ENCODE assay signal across 8 cellular contexts in genomic region chr20:32820698-32821378, GRCh38. TPM values are rescaled to one million over a fixed set of nuclear protein-coding genes. Genes with fewer than 3 reads are reported as not detected.
DNase-seq lines count a peak whose midpoint lies in the region; ATAC-seq and TF ChIP-seq lines count a peak whose summit lies in the region.

No MANE protein-coding gene starts in this region.

- peaks cover 13% of the 10 kb centered on the region; the same call in 1 of the 2 replicates for H3K4me1 ChIP-seq in HUES64 (ENCODE audit: insufficient read depth, low read length)
- H3K4me1 ChIP-seq in mesodermal cell (ENCODE audit: control insufficient read depth, insufficient read depth, low read length, poor library complexity, severe bottlenecking), result peaks cover 31% of the 10 kb centered on the region

- CTCF ChIA-PET in AG04449 (lab: Yijun Ruan, JAX), result interaction anchor here (1.2 to 2.6 kb wide), 4 partner anchors 9 to 71 kb away, joined by 3 to 12 read pairs (median 6); no protein-coding TSS in a partner anchor
- CTCF ChIA-PET in MCF 10A (lab: Yijun Ruan, JAX), result interaction anchor here (0.6 to 5.8 kb wide), 11 partner anchors 13 to 153 kb away, joined by 3 to 40 read pairs (median 4); partner anchors contain the start of gene C20orf203

- H3K9ac ChIP-seq in HUES64 (ENCODE audit: low read depth, low read length), result peak overlapping the region; percentile 93

- 76% methylated on average over 25 of the region's 25 CpGs for WGBS in HUES64
- WGBS in mesodermal cell (ENCODE audit: insufficient coverage in 2 of 2), 2 experiments, result 70 to 79% methylated on average over 14 to 21 of the region's 25 CpGs

- H3K27me3 Mint-ChIP-seq in MCF 10A (ENCODE audit: insufficient read depth, unreplicated experiment), result no peaks in the 10 kb centered on the region

- H3K4me3 ChIP-seq in AG04449 (ENCODE audit: low read depth, low read length) (peak overlapping the region; percentile 83), HUES64 (ENCODE audit: low read length) (peak overlapping the region; percentile 98), mesodermal cell (ENCODE audit: extremely low read depth, insufficient read depth, low read length, poor library complexity, severe bottlenecking) (peak overlapping the region; percentile 74)

- TF ChIP-seq CTCF in AG04449 (IDR thresholded peaks at IDR 0.05; ENCODE audit: insufficient read depth, low read length, missing control alignments), result no peak
- no peak for TF ChIP-seq CTCF in MCF 10A (IDR thresholded peaks at IDR 0.05; ENCODE audit: unreplicated experiment)

- BruUV-seq in MCF 10A (replicated peaks; lab: Mats Ljungman, UMichigan), result no TSS peak

- peaks cover 33% of the 10 kb centered on the region for H3K4me1 Mint-ChIP-seq in MCF 10A (ENCODE audit: insufficient read depth, unreplicated experiment)

- H3K36me3 Mint-ChIP-seq in MCF 10A (ENCODE audit: insufficient read depth, unreplicated experiment), result peaks cover 7% of the 10 kb centered on the region

- H3K36me3 ChIP-seq in HUES64 (ENCODE audit: insufficient read depth, low read length), result peaks cover 6% of the 10 kb centered on the region
- peaks cover 25% of the 10 kb centered on the region for H3K36me3 ChIP-seq in mesodermal cell (ENCODE audit: control insufficient read depth, insufficient read depth, low read length)

- H3K27ac ChIP-seq in HUES64 (ENCODE audit: low read depth, low read length) (peak overlapping the region; percentile 97), mesodermal cell (ENCODE audit: low read depth, low read length, severe bottlenecking) (peak overlapping the region; percentile 96)

- ATAC-seq in HG03139 (IDR thresholded peaks at IDR 0.05; ENCODE audit: unreplicated experiment) (no peak), HG03378 (IDR thresholded peaks at IDR 0.05; ENCODE audit: unreplicated experiment) (no peak)

- DNase-seq in AG04449 (ENCODE audit: low read depth, low spot score) (no peak), MCF 10A (ENCODE audit: unreplicated experiment) (peak; percentile 16), NCI-H2107 treated with DMSO at 0.1 percent for 48 hours (lab: John Stamatoyannopoulos, UW; ENCODE audit: unreplicated experiment) (no peak), medulla oblongata (ENCODE audit: extremely low spot score) (no peak)

- H3K27ac Mint-ChIP-seq in MCF 10A (ENCODE audit: low read depth, unreplicated experiment), result peak overlapping the region; percentile 74

- no peaks in the 10 kb centered on the region for H3K27me3 ChIP-seq in HUES64 (ENCODE audit: insufficient read depth, low read length)

- peak overlapping the region; percentile 84 for H3K4me3 Mint-ChIP-seq in MCF 10A (ENCODE audit: unreplicated experiment)

- H3K9me3 Mint-ChIP-seq in MCF 10A (ENCODE audit: unreplicated experiment), result no peaks in the 10 kb centered on the region

- intact Hi-C loops in MCF 10A (cut with micrococcal nuclease), result no loop called here

- POLR2A ChIA-PET in AG04449 (lab: Yijun Ruan, JAX), result no interaction called here
- POLR2A ChIA-PET in MCF 10A (lab: Yijun Ruan, JAX), result interaction anchor here (0.6 to 1.6 kb wide), 13 partner anchors 9 to 1292 kb away, joined by 3 to 6 read pairs (median 3); partner anchors contain the start of genes CDK5RAP1, EFCAB8 and EIF2S2

- H3K9me3 ChIP-seq in HUES64 (ENCODE audit: insufficient read depth, low read depth, low read length), result no peaks in the 10 kb centered on the region
- H3K9me3 ChIP-seq in mesodermal cell (ENCODE audit: control insufficient read depth, low read length), result no peaks in the 10 kb centered on the region

RNA-seq across cellular contexts. Expression of gene MAPRE1, which starts 1.1 kb away (rescaled TPM):
- 138 TPM for polyA plus RNA-seq in HUES64 (2013, experiment 1 of 2)
- 148 TPM for polyA plus RNA-seq in HUES64 (2013, experiment 2 of 2)
- 94.9 and 117 TPM in 2 replicates for total RNA-seq in MCF 10A (2022)
- polyA plus RNA-seq in mesodermal cell (2013, experiment 1 of 2), result 113 TPM
- 115 TPM for polyA plus RNA-seq in mesodermal cell (2013, experiment 2 of 2)

RNA-seq across cellular contexts. Expression of gene EFCAB8, which starts 37.9 kb away (rescaled TPM):
- polyA plus RNA-seq in HUES64 (2013, experiment 1 of 2), result not detected
- not detected for polyA plus RNA-seq in HUES64 (2013, experiment 2 of 2)
- total RNA-seq in MCF 10A (2022), result not detected in 2 replicates
- not detected for polyA plus RNA-seq in mesodermal cell (2013, experiment 1 of 2)
- polyA plus RNA-seq in mesodermal cell (2013, experiment 2 of 2), result not detected

RNA-seq across cellular contexts. Expression of gene DNMT3B, which starts 58.7 kb away (rescaled TPM):
- 348 TPM for polyA plus RNA-seq in HUES64 (2013, experiment 1 of 2)
- polyA plus RNA-seq in HUES64 (2013, experiment 2 of 2), result 271 TPM
- 1.3 and 2.0 TPM in 2 replicates for total RNA-seq in MCF 10A (2022)
- polyA plus RNA-seq in mesodermal cell (2013, experiment 1 of 2), result 25.2 TPM
- polyA plus RNA-seq in mesodermal cell (2013, experiment 2 of 2), result 22.5 TPM
